ENCODE assay signal across 20 cellular contexts in genomic region chr5:115272297-115272958, GRCh38. TPM values are rescaled to one million over a fixed set of nuclear protein-coding genes. Genes with fewer than 3 reads are reported as not detected.
DNase-seq lines count a peak whose midpoint lies in the region; ATAC-seq and TF ChIP-seq lines count a peak whose summit lies in the region.
"Had no signal": no experiment of that assay in that cellular context is flagged by ENCODE, and none has a peak within 500 bp of the region (broad histone marks: within the 10 kb centered on the region; RNA-seq: fewer than 3 reads in every experiment).

No MANE protein-coding gene starts in this region.

- H3K9me3 ChIP-seq in DOHH2 (ENCODE audit: control insufficient read depth, insufficient read depth, low read length), result no peaks in the 10 kb centered on the region
- no peaks in the 10 kb centered on the region for H3K9me3 ChIP-seq in colonic mucosa
- H3K9me3 ChIP-seq in mucosa of rectum (ENCODE audit: control insufficient read depth in 2 of 2, low read length in 2 of 2), result no peaks in the 10 kb centered on the region
- no peaks in the 10 kb centered on the region for H3K9me3 ChIP-seq in transverse colon
- no peaks in the 10 kb centered on the region for H3K9me3 ChIP-seq in upper lobe of left lung

- TF ChIP-seq POLR2A in transverse colon (IDR thresholded peaks at IDR 0.05), result no peak
- no peak for TF ChIP-seq POLR2A in upper lobe of left lung (IDR thresholded peaks at IDR 0.05)

- no peaks in the 10 kb centered on the region for H3K79me2 ChIP-seq in DOHH2 (ENCODE audit: control insufficient read depth, low read length)

- 31 to 52% methylated on average over 3 of the region's 3 CpGs for WGBS in transverse colon (ENCODE audit: low coverage in 1 of 2), 2 donors
- WGBS in upper lobe of left lung, 2 donors, result 66 to 98% methylated on average over 3 of the region's 3 CpGs

- no peak for TF ChIP-seq EP300 in transverse colon (IDR thresholded peaks at IDR 0.05; ENCODE audit: low read depth)
- no peak for TF ChIP-seq EP300 in upper lobe of left lung (IDR thresholded peaks at IDR 0.05)

- H3K9ac ChIP-seq in colonic mucosa (ENCODE audit: low read depth in 2 of 2, low read length in 2 of 2), result no peak overlapping the region
- H3K9ac ChIP-seq in mucosa of rectum (ENCODE audit: low read depth in 1 of 2, low read length in 2 of 2), result no peak overlapping the region

- peak overlapping the region; percentile 59 for H3K4me2 ChIP-seq in DOHH2 (ENCODE audit: low read length)

- H3K4me1 ChIP-seq in DOHH2 (ENCODE audit: control insufficient read depth, low read length), result peaks cover 55% of the 10 kb centered on the region
- no peaks in the 10 kb centered on the region for H3K4me1 ChIP-seq in colonic mucosa
- H3K4me1 ChIP-seq in mucosa of rectum (ENCODE audit: control insufficient read depth in 2 of 2, insufficient read depth in 2 of 2, low read length in 2 of 2), result peaks cover 8 to 10% of the 10 kb centered on the region in 2 donors
- H3K4me1 ChIP-seq in transverse colon, result peaks cover 0 to 25% (median 6%) of the 10 kb centered on the region in 4 donors
- no peaks in the 10 kb centered on the region for H3K4me1 ChIP-seq in upper lobe of left lung

- peak overlapping the region; percentile 66 for H3K27ac ChIP-seq in DOHH2 (ENCODE audit: low read depth, low read length)
- peak overlapping the region; percentile 51 for H3K27ac ChIP-seq in colonic mucosa
- peak overlapping the region; percentile 7 to 45 for H3K27ac ChIP-seq in mucosa of rectum (ENCODE audit: low read depth in 2 of 2, low read length in 2 of 2)
- peak overlapping the region; percentile 45 to 54 (median 53) for H3K27ac ChIP-seq in transverse colon
- peak overlapping the region in 1 of 4 donors; percentile 30 for H3K27ac ChIP-seq in upper lobe of left lung

- no peaks in the 10 kb centered on the region for H4K20me1 ChIP-seq in DOHH2 (ENCODE audit: control insufficient read depth, insufficient read depth, low read depth, low read length)

- in situ Hi-C loops in transverse colon (cut with MboI; ENCODE audit: low pct_ligation_motif_present in 1 of 4, low pct_unique_long_range_greater_than_20kb in 1 of 4, low sequenced_read_pairs in 3 of 4), result no loop called here

- intact Hi-C loops in colonic mucosa (cut with DNase I) (no loop called here), transverse colon (cut with DNase I; ENCODE audit: low total_unique reads) (no loop called here)

- H3K27me3 ChIP-seq in DOHH2 (ENCODE audit: control insufficient read depth, low read length), result no peaks in the 10 kb centered on the region
- no peaks in the 10 kb centered on the region for H3K27me3 ChIP-seq in colonic mucosa
- H3K27me3 ChIP-seq in mucosa of rectum (ENCODE audit: control insufficient read depth in 2 of 2, insufficient read depth in 2 of 2, low read length in 2 of 2), result no peaks in the 10 kb centered on the region
- no peaks in the 10 kb centered on the region for H3K27me3 ChIP-seq in transverse colon
- H3K27me3 ChIP-seq in upper lobe of left lung, result no peaks in the 10 kb centered on the region

- H3F3A ChIP-seq in DOHH2 (ENCODE audit: control insufficient read depth, insufficient read depth), result peaks cover 25% of the 10 kb centered on the region

- ATAC-seq in upper lobe of left lung (ENCODE audit: low FRiP score in 2 of 2), result no peak
- ATAC-seq: HCT116, K562 had no signal

- H3K4me3 ChIP-seq in DOHH2 (ENCODE audit: low read length) (peak overlapping the region; percentile 50; the same call in 1 of the 2 replicates), colonic mucosa (no peak overlapping the region), mucosa of rectum (ENCODE audit: low read length in 2 of 2) (no peak overlapping the region), transverse colon (no peak overlapping the region), upper lobe of left lung (no peak overlapping the region)
- H3K4me3 ChIP-seq: K562 had no signal

- DNase-seq in colonic mucosa (no peak), transverse colon (no peak), upper lobe of left lung (no peak), mesenteric fat pad (ENCODE audit: low spot score) (no peak), NCI-H1105 treated with DMSO at 0.1 percent for 48 hours (lab: John Stamatoyannopoulos, UW) (no peak)
- DNase-seq in stimulated activated CD4-positive, alpha-beta T cell treated with anti-CD3 and anti-CD28 coated beads, Interleukin-1b, Interleukin-23, amount 100 ng/mL, for 48 hours, result no peak
- DNase-seq: ACHN; CD4-positive, CD25-positive, alpha-beta regulatory T cell; CD8-positive, alpha-beta memory T cell; COR-L47; DMS 273 treated with DMSO at 0.1 percent for 48 hours; GDM1; GOT3; H7; HFFc6; IMR-90 had no signal

- no peaks in the 10 kb centered on the region for H3K9me2 ChIP-seq in DOHH2 (replicated peaks; ENCODE audit: control insufficient read depth, low read length)

- 0 out of 2 replicates have a peak, but pooled peaks cover 3% of the 10 kb centered on the region for H3K36me3 ChIP-seq in DOHH2 (ENCODE audit: control insufficient read depth, low read length)
- H3K36me3 ChIP-seq in colonic mucosa, result no peaks in the 10 kb centered on the region
- H3K36me3 ChIP-seq in mucosa of rectum (ENCODE audit: control insufficient read depth in 2 of 2, insufficient read depth in 2 of 2, low read length in 2 of 2), result peaks cover 6 to 20% of the 10 kb centered on the region in 2 donors
- H3K36me3 ChIP-seq in transverse colon, result peaks cover 0 to 23% (median 8%) of the 10 kb centered on the region in 4 donors
- H3K36me3 ChIP-seq in upper lobe of left lung, result peaks cover 0 to 10% (median 4%) of the 10 kb centered on the region in 4 donors

- TF ChIP-seq CTCF in DOHH2 (IDR thresholded peaks at IDR 0.05; ENCODE audit: low read depth, low read length, poor library complexity, severe bottlenecking) (no peak), colonic mucosa (IDR thresholded peaks at IDR 0.05) (no peak), transverse colon (IDR thresholded peaks at IDR 0.05) (no peak), upper lobe of left lung (IDR thresholded peaks at IDR 0.05) (no peak)

RNA-seq across cellular contexts. Expression of gene PGGT1B, which starts 9.8 kb away (rescaled TPM):
- total RNA-seq in colonic mucosa (10 to 100 TPM; 73.6 to 92.0 TPM), transverse colon (10 to 100 TPM in 2 of 4 donors, 1 to 10 TPM in 2; 3.4 to 26.4 (median 12.8) TPM), upper lobe of left lung (10 to 100 TPM in 5 of 6 donors, 1 to 10 TPM in 1; 3.9 to 48.2 (median 22.5) TPM), mesenteric fat pad (37.3 TPM)

RNA-seq across cellular contexts. Expression of gene CCDC112, which starts 24.0 kb away (rescaled TPM):
- total RNA-seq in colonic mucosa, result 10 to 100 TPM in 1 of 2 donors, 1 to 10 TPM in 1; 7.6 to 10.5 TPM
- total RNA-seq in transverse colon, result 10 to 100 TPM; 15.7 to 22.4 (median 20.5) TPM
- total RNA-seq in upper lobe of left lung, result 10 to 100 TPM in 2 of 6 donors, 1 to 10 TPM in 4; 1.8 to 32.7 (median 8.0) TPM
- total RNA-seq in mesenteric fat pad, result 4.3 TPM
